8 cellular contexts compared by ENCODE assay signal in genomic region chr2:188524519-188525113, GRCh38.
DNase-seq lines count a peak whose midpoint lies in the region; ATAC-seq and TF ChIP-seq lines count a peak whose summit lies in the region.

No MANE protein-coding gene starts in this region.

- H3K27me3 Mint-ChIP-seq in WTC11 (ENCODE audit: low read depth): no peaks in the 10 kb centered on the region
- no peaks in the 10 kb centered on the region for H3K27me3 Mint-ChIP-seq in glutamatergic neuron (ENCODE audit: unreplicated experiment)

- CTCF ChIA-PET in WTC11 (lab: Charles Lee): interaction anchor here (0.6 to 3.5 kb wide), 18 partner anchors 10 to 763 kb away, joined by 3 to 15 read pairs (median 3); no protein-coding TSS in a partner anchor

- H3K9me3 ChIP-seq in sigmoid colon: no peaks in the 10 kb centered on the region

- DNase-seq in AG08396 (ENCODE audit: low spot score): peak; percentile 21
- DNase-seq in GM06990 (ENCODE audit: extremely low read depth, insufficient read length): no peak
- DNase-seq in NCI-H1092 treated with DMSO at 0.1 percent for 48 hours (lab: John Stamatoyannopoulos, UW): peak; percentile 29
- no peak for DNase-seq in WTC11 (ENCODE audit: low spot score)
- peak; percentile 27 for DNase-seq in glutamatergic neuron
- DNase-seq in sigmoid colon: no peak
- no peak for DNase-seq in GM19238 (ENCODE audit: insufficient read length, low spot score)

- intact Hi-C loops in sigmoid colon (cut with DNase I): loop anchor here (10.0 kb wide), 1 partner anchor 570 kb away; no protein-coding TSS in a partner anchor

- H3K27ac Mint-ChIP-seq in WTC11 (no peak overlapping the region), glutamatergic neuron (ENCODE audit: unreplicated experiment) (no peak overlapping the region)

- H3K27ac ChIP-seq in sigmoid colon: peak overlapping the region in 2 of 4 donors; percentile 69 to 73

- POLR2A ChIA-PET in WTC11 (lab: Charles Lee): no interaction called here

- WGBS in sigmoid colon, 2 donors: 2 to 5% methylated on average over 2 of the region's 2 CpGs

- no peak for TF ChIP-seq POLR2A in sigmoid colon (IDR thresholded peaks at IDR 0.05)

- H3K4me1 Mint-ChIP-seq in WTC11: no peaks in the 10 kb centered on the region; the same call in 1 of the 2 replicates
- peaks cover 8% of the 10 kb centered on the region for H3K4me1 Mint-ChIP-seq in glutamatergic neuron (ENCODE audit: low read depth, unreplicated experiment)

- TF ChIP-seq EP300 in sigmoid colon (IDR thresholded peaks at IDR 0.05): no peak

- H3K4me3 Mint-ChIP-seq in WTC11: no peak overlapping the region
- H3K4me3 Mint-ChIP-seq in glutamatergic neuron (ENCODE audit: unreplicated experiment): no peak overlapping the region

- no peak overlapping the region for H3K4me3 ChIP-seq in GM06990 (replicated peaks; ENCODE audit: low read depth, low read length)
- no peak overlapping the region for H3K4me3 ChIP-seq in sigmoid colon

- peak; percentile 77 for ATAC-seq in HG02623 (IDR thresholded peaks at IDR 0.05; ENCODE audit: unreplicated experiment)
- ATAC-seq in WTC11: no peak

- H3K36me3 Mint-ChIP-seq in WTC11 (peaks cover 22% of the 10 kb centered on the region), glutamatergic neuron (ENCODE audit: unreplicated experiment) (peaks cover 4% of the 10 kb centered on the region)

- TF ChIP-seq CTCF in GM06990 (IDR thresholded peaks at IDR 0.05; ENCODE audit: insufficient read depth, low read length, poor library complexity, severe bottlenecking): peak; percentile 72
- TF ChIP-seq CTCF in WTC11 (IDR thresholded peaks at IDR 0.05): peak; percentile 64
- peak; percentile 82 for TF ChIP-seq CTCF in glutamatergic neuron (IDR thresholded peaks at IDR 0.05; ENCODE audit: partially characterized antibody, unreplicated experiment)
- peak; percentile 15 to 83 (median 45) for TF ChIP-seq CTCF in sigmoid colon (IDR thresholded peaks at IDR 0.05)

- peaks cover 13% of the 10 kb centered on the region for H3K9me3 Mint-ChIP-seq in WTC11
- no peaks in the 10 kb centered on the region for H3K9me3 Mint-ChIP-seq in glutamatergic neuron (ENCODE audit: unreplicated experiment)

- H3K36me3 ChIP-seq in GM06990 (ENCODE audit: control insufficient read depth, insufficient read depth, low read length) (no peaks in the 10 kb centered on the region), sigmoid colon (no peaks in the 10 kb centered on the region)

- H3K27me3 ChIP-seq in GM06990 (replicated peaks; ENCODE audit: control insufficient read depth, insufficient read depth, low read length): no peaks in the 10 kb centered on the region
- H3K27me3 ChIP-seq in sigmoid colon: no peaks in the 10 kb centered on the region

- H3K4me1 ChIP-seq in sigmoid colon: peaks cover 0 to 53% (median 31%) of the 10 kb centered on the region in 4 donors

TF ChIP-seq in WTC11, 78 proteins besides CTCF, POLR2A, EP300 and RAD21:
- no peak for TF ChIP-seq ZNF263 (CRISPR knock-in tag; IDR thresholded peaks at IDR 0.05; ENCODE audit: low read depth)
- no peak for TF ChIP-seq SMAD3 (CRISPR knock-in tag; IDR thresholded peaks at IDR 0.05; ENCODE audit: borderline replicate concordance)
- TF ChIP-seq CDX4 (CRISPR knock-in tag; IDR thresholded peaks at IDR 0.05; ENCODE audit: borderline replicate concordance): no peak
- TF ChIP-seq JUN (CRISPR knock-in tag; IDR thresholded peaks at IDR 0.05): no peak
- no peak for TF ChIP-seq SOX15 (CRISPR knock-in tag; IDR thresholded peaks at IDR 0.05)
- TF ChIP-seq IRF1 (CRISPR knock-in tag; IDR thresholded peaks at IDR 0.05): no peak
- TF ChIP-seq ETV6 (CRISPR knock-in tag; IDR thresholded peaks at IDR 0.05): no peak
- TF ChIP-seq PRRX2 (CRISPR knock-in tag; IDR thresholded peaks at IDR 0.05): no peak
TF ChIP-seq in WTC11: peak in this region for 0.

Comparison
In these comparisons a context has a peak if more than half of its experiments do, and no peak if none do; other contexts are left out.
1. DNase-seq: peak in AG08396 (single experiment), NCI-H1092 treated with DMSO at 0.1 percent for 48 hours (single experiment) and glutamatergic neuron (single experiment); none in GM06990 (single experiment), WTC11 (single experiment), sigmoid colon (single experiment) and GM19238 (single experiment).
2. Peak in every context shown above with its lines, with median percentiles within 50 percentile points of each other: CTCF ChIP-seq.